Comparison of ENCODE assay signal across 19 cellular contexts in genomic region chr6:20589266-20589665, GRCh38. TPM values are rescaled to one million over a fixed set of nuclear protein-coding genes. Genes with fewer than 3 reads are reported as not detected.
A peak's percentile ranks its signal among the peaks of the same experiment; 100 is the strongest.
DNase-seq lines count a peak whose midpoint lies in the region; ATAC-seq and TF ChIP-seq lines count a peak whose summit lies in the region.
"Had no signal": no experiment of that assay in that cellular context is flagged by ENCODE, and none has a peak within 500 bp of the region (broad histone marks: within the 10 kb centered on the region; RNA-seq: fewer than 3 reads in every experiment).

No MANE protein-coding gene starts in this region.

- POLR2A ChIA-PET in A673 (lab: Charles Lee; ENCODE audit: low non-redundant PET), result no interaction called here

- H3K36me3 ChIP-seq in A673 (ENCODE audit: insufficient read depth, low read length, poor library complexity, severe bottlenecking) (no peaks in the 10 kb centered on the region), SU-DHL-6 (ENCODE audit: low read length) (peaks cover 16% of the 10 kb centered on the region; the same call in 1 of the 2 replicates), trophoblast cell (ENCODE audit: control insufficient read depth in 1 of 2, insufficient read depth in 2 of 2, low read length in 2 of 2) (no peaks in the 10 kb centered on the region)
- H3K36me3 ChIP-seq: BE2C had no signal

- H3K9ac ChIP-seq in SU-DHL-6 (ENCODE audit: low read length) (no peak overlapping the region), trophoblast cell (ENCODE audit: low read length) (no peak overlapping the region)

- H4K8ac ChIP-seq in trophoblast cell (ENCODE audit: low read depth, low read length), result no peak overlapping the region

- H3K36me3 Mint-ChIP-seq in natural killer cell, result peaks cover 31% of the 10 kb centered on the region

- H3K9me3 Mint-ChIP-seq in natural killer cell, result peaks cover 0 to 4% of the 10 kb centered on the region in 2 donors

- H2BK120ac ChIP-seq in trophoblast cell (ENCODE audit: insufficient read depth, low read length, poor library complexity), result no peak overlapping the region

- peak; percentile 61 for ATAC-seq in GM18868 (IDR thresholded peaks at IDR 0.05; ENCODE audit: unreplicated experiment)
- ATAC-seq in natural killer cell, result no peak
- ATAC-seq in GM19324 (IDR thresholded peaks at IDR 0.05; ENCODE audit: low FRiP score, unreplicated experiment), result no peak
- ATAC-seq: activated naive CD8-positive, alpha-beta T cell treated with anti-CD3 and anti-CD28 coated beads, Interleukin-2, amount 50 U/mL, for 24 hours; GM23338; stimulated activated effector memory CD8-positive, alpha-beta T cell treated with anti-CD3 and anti-CD28 coated beads, Interleukin-12 subunit alpha, Interleukin-12 subunit beta, amount 100 ng/mL, for 72 hours; T-cell had no signal

- H3K9me2 ChIP-seq in SU-DHL-6 (replicated peaks; ENCODE audit: insufficient read depth, low read length), result no peaks in the 10 kb centered on the region

- H3K27me3 Mint-ChIP-seq in natural killer cell (ENCODE audit: low read depth in 2 of 2), result no peaks in the 10 kb centered on the region
- H3K27me3 Mint-ChIP-seq: activated naive CD8-positive, alpha-beta T cell treated with anti-CD3 and anti-CD28 coated beads, Interleukin-2, amount 50 U/mL, for 24 hours; T-cell had no signal

- H3F3A ChIP-seq in SU-DHL-6 (ENCODE audit: insufficient read depth), result peaks cover 14% of the 10 kb centered on the region; the same call in 1 of the 2 replicates

- no peak overlapping the region for H3K27ac Mint-ChIP-seq in natural killer cell
- H3K27ac Mint-ChIP-seq: activated naive CD8-positive, alpha-beta T cell treated with anti-CD3 and anti-CD28 coated beads, Interleukin-2, amount 50 U/mL, for 24 hours; GM23338; stimulated activated effector memory CD8-positive, alpha-beta T cell treated with anti-CD3 and anti-CD28 coated beads, Interleukin-12 subunit alpha, Interleukin-12 subunit beta, amount 100 ng/mL, for 72 hours; T-cell had no signal

- no CpG with 5 or more reads among the region's 5 CpGs for WGBS in trophoblast cell (ENCODE audit: extremely low coverage, insufficient coverage, insufficient read length)

- H3K4ac ChIP-seq in trophoblast cell (ENCODE audit: low read depth, low read length), result no peak overlapping the region

- peaks cover 6% of the 10 kb centered on the region; the same call in 1 of the 2 replicates for H4K20me1 ChIP-seq in SU-DHL-6 (ENCODE audit: low read depth, low read length)

- H3K14ac ChIP-seq in trophoblast cell (ENCODE audit: low read length), result no peak overlapping the region

- CTCF ChIA-PET in A673 (lab: Charles Lee), result no interaction called here

- H3K4me2 ChIP-seq in SU-DHL-6 (ENCODE audit: low read depth, low read length, poor library complexity, severe bottlenecking), result peak overlapping the region; percentile 1
- no peak overlapping the region for H3K4me2 ChIP-seq in trophoblast cell (ENCODE audit: low read length)
- H3K4me2 ChIP-seq: GM23338 had no signal

- DNase-seq in A673 (ENCODE audit: low spot score) (peak; percentile 34), fibroblast of the aortic adventitia (ENCODE audit: low read depth) (peak; percentile 57), trophoblast cell (no peak), natural killer cell (no peak), GDM1 (lab: John Stamatoyannopoulos, UW) (no peak)
- DNase-seq: activated CD4-positive, alpha-beta T cell treated with anti-CD3 and anti-CD28 coated beads for 1 hour; activated naive CD8-positive, alpha-beta T cell treated with anti-CD3 and anti-CD28 coated beads, Interleukin-2, amount 50 U/mL, for 24 hours; BE2C; DMS153; NCI-H1092 treated with DMSO at 0.1 percent for 48 hours; NCI-H510A; nucleus accumbens; T-cell; upper lobe of left lung had no signal

- H3K79me2 ChIP-seq in SU-DHL-6 (ENCODE audit: insufficient read depth, low read length), result no peaks in the 10 kb centered on the region
- H3K79me2 ChIP-seq in trophoblast cell (ENCODE audit: control insufficient read depth, insufficient read depth, low read length, poor library complexity), result no peaks in the 10 kb centered on the region

- no peak overlapping the region for H2BK12ac ChIP-seq in trophoblast cell (ENCODE audit: low read length)

- intact Hi-C loops in A673 (cut with micrococcal nuclease; ENCODE audit: unreplicated experiment) (no loop called here), natural killer cell (cut with micrococcal nuclease) (no loop called here)

- no peaks in the 10 kb centered on the region for H3K79me1 ChIP-seq in trophoblast cell (ENCODE audit: low read length)

- H3K27ac ChIP-seq in A673 (ENCODE audit: low read depth, low read length, poor library complexity, severe bottlenecking) (no peak overlapping the region), SU-DHL-6 (ENCODE audit: low read depth, low read length) (peak overlapping the region; percentile 1; the same call in 1 of the 2 replicates), trophoblast cell (ENCODE audit: low read depth, low read length) (no peak overlapping the region)
- H3K27ac ChIP-seq: upper lobe of left lung had no signal

- H3K23ac ChIP-seq in trophoblast cell (ENCODE audit: low read length), result no peak overlapping the region

- peaks cover 22 to 30% of the 10 kb centered on the region in 2 donors for H3K4me1 Mint-ChIP-seq in natural killer cell

- H3K27me3 ChIP-seq in A673 (replicated peaks; ENCODE audit: insufficient read depth, low read depth, low read length, poor library complexity) (no peaks in the 10 kb centered on the region), SU-DHL-6 (ENCODE audit: low read length) (no peaks in the 10 kb centered on the region), trophoblast cell (ENCODE audit: insufficient read depth, low read length) (no peaks in the 10 kb centered on the region)
- H3K27me3 ChIP-seq: BE2C, upper lobe of left lung had no signal

- H3K4me1 ChIP-seq in A673 (ENCODE audit: insufficient read depth, low read length, poor library complexity, severe bottlenecking) (peaks cover 7% of the 10 kb centered on the region), trophoblast cell (ENCODE audit: control insufficient read depth in 1 of 2, insufficient read depth in 2 of 2, low read length in 2 of 2) (no peaks in the 10 kb centered on the region)
- H3K4me1 ChIP-seq: BE2C had no signal

- no peak overlapping the region for H3K4me3 Mint-ChIP-seq in natural killer cell
- H3K4me3 Mint-ChIP-seq: activated naive CD8-positive, alpha-beta T cell treated with anti-CD3 and anti-CD28 coated beads, Interleukin-2, amount 50 U/mL, for 24 hours; GM23338; stimulated activated effector memory CD8-positive, alpha-beta T cell treated with anti-CD3 and anti-CD28 coated beads, Interleukin-12 subunit alpha, Interleukin-12 subunit beta, amount 100 ng/mL, for 72 hours had no signal

- no peak overlapping the region for H2AK5ac ChIP-seq in trophoblast cell (ENCODE audit: low read length)

- no peak overlapping the region for H4K91ac ChIP-seq in trophoblast cell (ENCODE audit: low read depth, low read length)

- H2BK5ac ChIP-seq in trophoblast cell (ENCODE audit: low read depth, low read length, poor library complexity), result no peak overlapping the region

- H3K18ac ChIP-seq in trophoblast cell (ENCODE audit: low read length), result no peak overlapping the region

- H3K9me3 ChIP-seq in A673 (ENCODE audit: low read depth, low read length, poor library complexity, severe bottlenecking) (no peaks in the 10 kb centered on the region), SU-DHL-6 (ENCODE audit: insufficient read depth, low read length) (no peaks in the 10 kb centered on the region), trophoblast cell (ENCODE audit: insufficient read depth, low read depth, low read length) (no peaks in the 10 kb centered on the region)
- H3K9me3 ChIP-seq: BE2C, upper lobe of left lung had no signal

- BruUV-seq in A673 (replicated peaks; lab: Mats Ljungman, UMichigan), result no TSS peak

- no peak overlapping the region for H3K4me3 ChIP-seq in A673 (ENCODE audit: low read depth, low read length, poor library complexity, severe bottlenecking)
- H3K4me3 ChIP-seq in SU-DHL-6 (ENCODE audit: insufficient read depth, low read length, poor library complexity, severe bottlenecking), result no peak overlapping the region
- no peak overlapping the region for H3K4me3 ChIP-seq in fibroblast of the aortic adventitia (ENCODE audit: low read depth, low read length)
- no peak overlapping the region for H3K4me3 ChIP-seq in trophoblast cell (ENCODE audit: low read depth, low read length)
- H3K4me3 ChIP-seq: GM23338, upper lobe of left lung had no signal

- no peak overlapping the region for H4K12ac ChIP-seq in trophoblast cell (ENCODE audit: low read depth, low read length)

- H2AFZ ChIP-seq in SU-DHL-6 (ENCODE audit: low read depth, low read length, severe bottlenecking) (no peak overlapping the region), trophoblast cell (ENCODE audit: insufficient read depth, low read length, poor library complexity) (no peak overlapping the region)
- H2AFZ ChIP-seq: GM23338 had no signal

- TF ChIP-seq CTCF in A673 (conservative IDR thresholded peaks at IDR 0.05; ENCODE audit: low read depth, low read length) (no peak), SU-DHL-6 (IDR thresholded peaks at IDR 0.05; ENCODE audit: insufficient read depth, low read length, poor library complexity, severe bottlenecking) (no peak), fibroblast of the aortic adventitia (IDR thresholded peaks at IDR 0.05; ENCODE audit: insufficient read depth, low read length) (no peak), natural killer cell (IDR thresholded peaks at IDR 0.05) (no peak)

RNA-seq across cellular contexts. Expression of gene CDKAL1, which starts 55.0 kb away (rescaled TPM):
- total RNA-seq in A673 (2021), result 33.4 and 35.5 TPM in 2 replicates
- 11.3 and 20.0 TPM in 2 replicates for total RNA-seq in fibroblast of the aortic adventitia (ENCODE audit: low replicate concordance)
- 8.1 and 8.2 TPM in 2 replicates for polyA plus RNA-seq in trophoblast cell (2013)
- 10 to 100 TPM; 26.0 to 32.8 (median 28.9) TPM for total RNA-seq in natural killer cell

Comparison
In these comparisons a context has a peak if more than half of its experiments do, and no peak if none do; other contexts are left out.
1. DNase-seq: peak in A673 (single experiment) and fibroblast of the aortic adventitia (single experiment); none in trophoblast cell (0 of 2), natural killer cell (single experiment) and GDM1 (single experiment).